8 cellular contexts compared by ENCODE assay signal in the genomic region with DNA sequence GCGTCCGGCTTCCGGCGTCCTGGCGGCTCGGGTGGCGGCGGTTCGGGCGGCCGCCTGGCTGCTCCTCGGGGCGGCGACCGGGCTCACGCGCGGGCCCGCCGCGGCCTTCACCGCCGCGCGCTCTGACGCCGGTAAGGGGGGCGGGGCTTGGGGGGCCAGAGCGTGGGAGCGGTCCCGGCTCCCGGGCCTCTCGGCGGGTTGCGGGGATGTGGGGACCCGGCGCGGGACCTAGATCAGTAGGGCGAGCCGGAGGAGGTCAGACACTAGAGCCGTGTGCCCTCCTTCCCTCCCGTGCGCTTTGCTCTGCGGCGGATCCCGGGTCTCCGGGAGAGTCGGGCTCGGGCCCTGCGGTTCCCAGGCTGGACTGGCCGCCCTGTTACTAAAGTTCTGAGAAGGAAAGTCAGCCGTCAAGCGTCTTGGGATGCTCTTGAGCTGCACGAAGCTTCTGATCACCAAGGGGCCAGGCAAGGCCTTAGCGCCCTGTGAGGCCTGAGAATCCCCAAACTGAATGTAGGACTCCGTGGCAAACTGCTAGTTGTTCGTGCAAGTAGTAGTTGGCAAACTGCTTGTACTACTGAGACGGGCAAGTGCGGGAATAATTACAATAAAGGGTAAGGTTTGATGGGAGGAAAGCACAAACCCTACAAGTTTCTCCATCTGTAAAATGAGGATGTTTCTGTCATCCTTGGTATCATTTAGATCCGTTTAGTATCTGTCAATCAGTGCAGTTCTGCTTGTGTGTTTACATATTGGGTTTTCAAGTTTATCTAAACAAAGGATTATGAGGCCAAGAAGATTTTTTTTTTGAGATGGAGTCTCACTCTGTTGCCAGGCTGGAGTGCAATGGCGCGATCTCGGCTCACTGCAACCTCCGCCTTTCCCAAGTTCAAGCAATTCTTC. TPM values are rescaled to one million over a fixed set of nuclear protein-coding genes. Genes with fewer than 3 reads are reported as not detected.
DNase-seq lines count a peak whose midpoint lies in the region; ATAC-seq, FAIRE-seq and TF ChIP-seq lines count a peak whose summit lies in the region.

No MANE protein-coding gene starts in this region.

- no peak; a peak in 1 of 3 replicates for TF ChIP-seq POLR2A in H1 (IDR thresholded peaks at IDR 0.05; ENCODE audit: control extremely low read depth in 1 of 2, low read depth in 2 of 2, low read length in 2 of 2)

- H3K27ac ChIP-seq in GM23248 (peak overlapping the region; percentile 93), H1 (ENCODE audit: low read depth, low read length) (no peak overlapping the region)

- WGBS in GM23248 (ENCODE audit: low coverage in 1 of 2, low lambda C conversion rate in 2 of 2, missing lambda C conversion rate in 2 of 2), 2 experiments: 2 to 5% methylated on average over 42 to 61 of the region's 64 CpGs
- WGBS in H1 (ENCODE audit: extremely low coverage in 1 of 2, insufficient coverage in 1 of 2, insufficient read length in 1 of 2, insufficient replicate concordance in 2 of 2, low coverage in 1 of 2, low lambda C conversion rate in 2 of 2, missing lambda C conversion rate in 1 of 2), 2 experiments: 26% methylated on average over 23 of the region's 64 CpGs; no CpG with 5 or more reads in 1 of the 2 experiments

- no peak overlapping the region for H2BK20ac ChIP-seq in H1 (ENCODE audit: low read length)

- H3K9me2 ChIP-seq in GM23248 (ENCODE audit: insufficient read depth): no peaks in the 10 kb centered on the region

- peaks cover 21% of the 10 kb centered on the region; the same call in 1 of the 2 replicates for H3F3A ChIP-seq in GM23248 (ENCODE audit: insufficient read depth)

- no peak overlapping the region for H2BK120ac ChIP-seq in H1 (replicated peaks; ENCODE audit: low read depth, low read length)

- H3K36me3 ChIP-seq in GM23248 (ENCODE audit: low read depth): no peaks in the 10 kb centered on the region
- no peaks in the 10 kb centered on the region for H3K36me3 ChIP-seq in H1 (ENCODE audit: control insufficient read depth in 2 of 4, insufficient read depth in 4 of 4, low read length in 3 of 4)

- POLR2A ChIA-PET in H1 (lab: Charles Lee; ENCODE audit: partially characterized antibody): interaction anchor here (0.9 to 1.7 kb wide), 4 partner anchors 14 to 43 kb away, joined by 3 to 4 read pairs (median 4); a partner anchor contains a TSS

- no peak overlapping the region for H2BK12ac ChIP-seq in H1 (ENCODE audit: low read depth, low read length)

- H3K23ac ChIP-seq in H1 (ENCODE audit: insufficient read length): no peak overlapping the region

- DNase-seq in GDM1 (lab: John Stamatoyannopoulos, UW) (peak; percentile 16), GM23248 (peak; percentile 88), M059J (ENCODE audit: low read depth) (peak; percentile 68), H1 (ENCODE audit: low read depth in 1 of 2, low spot score in 2 of 2) (no peak)
- peak; percentile 75 for DNase-seq in activated CD4-positive, alpha-beta T cell treated with anti-CD3 and anti-CD28 coated beads for 48 hours
- peak; percentile 55 to 64 for DNase-seq in stimulated activated CD8-positive, alpha-beta memory T cell treated with anti-CD3 and anti-CD28 coated beads, Interleukin-2, amount 100 ng/mL, for 48 hours (ENCODE audit: low read depth in 2 of 2)

- H3K56ac ChIP-seq in H1 (replicated peaks; ENCODE audit: insufficient read length, low read depth, low read length): no peak overlapping the region

- H3K4me1 ChIP-seq in GM23248 (ENCODE audit: insufficient read depth) (peaks cover 13% of the 10 kb centered on the region), H1 (replicated peaks in 1 of 4; ENCODE audit: control insufficient read depth in 3 of 4, insufficient read depth in 4 of 4, low read length in 3 of 4) (peaks cover 0 to 6% (median 3%) of the 10 kb centered on the region in 4 experiments; a peak in 4 of 7 replicates), mononuclear cell (ENCODE audit: insufficient read depth, low read length) (peaks cover 25% of the 10 kb centered on the region)

- H2BK15ac ChIP-seq in H1 (ENCODE audit: low read length): no peak overlapping the region

- peaks cover 46% of the 10 kb centered on the region for H3K79me2 ChIP-seq in GM23248 (ENCODE audit: insufficient read depth)
- H3K79me2 ChIP-seq in H1 (ENCODE audit: control insufficient read depth in 1 of 2, insufficient read depth in 2 of 2, low read length in 2 of 2): no peaks in the 10 kb centered on the region

- no peak overlapping the region for H2AK5ac ChIP-seq in H1 (ENCODE audit: low read depth, low read length)

- no peak overlapping the region for H3K14ac ChIP-seq in H1 (ENCODE audit: insufficient read length)

- no peak; a peak in 1 of 4 replicates for TF ChIP-seq RAD21 in H1 (IDR thresholded peaks at IDR 0.05 in 1 of 2, conservative IDR thresholded peaks at IDR 0.05 in 1 of 2; ENCODE audit: low read depth in 2 of 2, low read length in 2 of 2)

- peaks cover 7% of the 10 kb centered on the region for H3K23me2 ChIP-seq in H1 (ENCODE audit: low read depth, low read length)

- peak overlapping the region; percentile 94 for H2AFZ ChIP-seq in GM23248
- peak overlapping the region; percentile 56; the same call in 1 of the 2 replicates for H2AFZ ChIP-seq in H1 (ENCODE audit: low read length)

- peak overlapping the region; percentile 95 for H3K9ac ChIP-seq in GM23248
- H3K9ac ChIP-seq in H1 (replicated peaks in 1 of 4; ENCODE audit: extremely low read depth in 1 of 4, low read depth in 3 of 4, low read length in 3 of 4): peak overlapping the region; percentile 38 to 75 (median 52)

- no peaks in the 10 kb centered on the region for H3K79me1 ChIP-seq in H1 (ENCODE audit: low read depth, low read length)

- no peak for FAIRE-seq in H1 (lab: Jason Lieb, UNC)

- peak overlapping the region; percentile 57; the same call in 1 of the 2 replicates for H4K8ac ChIP-seq in H1 (ENCODE audit: extremely low read depth, insufficient read depth, low read length)

- H3K4me3 ChIP-seq in GM23248 (peak overlapping the region; percentile 94), H1 (ENCODE audit: extremely low read depth in 1 of 4, insufficient read depth in 2 of 4, low read depth in 3 of 4, low read length in 4 of 4) (peak overlapping the region; percentile 65 to 88 (median 79)), mononuclear cell (ENCODE audit: low read length) (peak overlapping the region; percentile 69)

- H3K4me2 ChIP-seq in GM23248 (ENCODE audit: unreplicated experiment): peak overlapping the region; percentile 99
- H3K4me2 ChIP-seq in H1 (ENCODE audit: insufficient read depth in 1 of 2, low read depth in 2 of 2, low read length in 2 of 2): peak overlapping the region; percentile 64 to 75

- peak overlapping the region; percentile 78; the same call in 1 of the 2 replicates for H3K18ac ChIP-seq in H1 (ENCODE audit: extremely low read depth, low read length)

- no peak for ATAC-seq in GM18861 (IDR thresholded peaks at IDR 0.05; ENCODE audit: unreplicated experiment)

- H3K27me3 ChIP-seq in GM23248 (replicated peaks; ENCODE audit: insufficient read depth) (no peaks in the 10 kb centered on the region), H1 (replicated peaks in 1 of 4; ENCODE audit: control insufficient read depth in 3 of 4, extremely low read depth in 1 of 4, insufficient read depth in 3 of 4, low read length in 3 of 4) (no peaks in the 10 kb centered on the region; a peak in 2 of 7 replicates), mononuclear cell (ENCODE audit: insufficient read depth, low read length) (no peaks in the 10 kb centered on the region)

- no peak for TF ChIP-seq EP300 in H1 (IDR thresholded peaks at IDR 0.05; ENCODE audit: borderline replicate concordance in 1 of 2, low read depth in 2 of 2, low read length in 2 of 2)

- in situ Hi-C loops in GM23248 (cut with MboI): no loop called here

- H3K9me3 ChIP-seq in GM23248 (ENCODE audit: low read depth): no peaks in the 10 kb centered on the region
- no peaks in the 10 kb centered on the region for H3K9me3 ChIP-seq in H1 (ENCODE audit: insufficient read depth in 2 of 2, low read depth in 1 of 2, low read length in 1 of 2)
- no peaks in the 10 kb centered on the region for H3K9me3 ChIP-seq in mononuclear cell (ENCODE audit: low read depth, low read length)

- TF ChIP-seq CTCF in H1 (IDR thresholded peaks at IDR 0.05; ENCODE audit: control extremely low read depth in 1 of 3, insufficient read depth in 1 of 3, low read depth in 1 of 3, low read length in 3 of 3): no peak

- H2BK5ac ChIP-seq in H1 (ENCODE audit: low read depth, low read length): no peak overlapping the region

- no peak overlapping the region for H3K4ac ChIP-seq in H1 (replicated peaks; ENCODE audit: insufficient read length, low read depth, low read length)

- no peak overlapping the region for H4K91ac ChIP-seq in H1 (replicated peaks; ENCODE audit: insufficient read length, low read length)

- CTCF ChIA-PET in H1 (lab: Charles Lee; ENCODE audit: partially characterized antibody): interaction anchor here (0.6 to 2.1 kb wide), 5 partner anchors 28 to 123 kb away, joined by 3 to 7 read pairs (median 3); no protein-coding TSS in a partner anchor

- peak overlapping the region; percentile 6 for H4K5ac ChIP-seq in H1 (ENCODE audit: insufficient read length, low read depth, low read length)

- H4K20me1 ChIP-seq in GM23248 (ENCODE audit: insufficient read depth) (no peaks in the 10 kb centered on the region), H1 (replicated peaks in 1 of 2; ENCODE audit: control insufficient read depth in 1 of 2, insufficient read depth in 2 of 2, low read length in 2 of 2) (no peaks in the 10 kb centered on the region)

RNA-seq across cellular contexts. Expression of a gene that starts 0.6 kb away (rescaled TPM):
- total RNA-seq in GM23248 (2014; rRNA removed; shearing (Covaris generic)): 27.6 and 37.3 TPM in 2 replicates
- polyA plus RNA-seq in GM23248 (2016; fragmentation: Nextera tagmentation; extraction: Ambion mirVana) (36.0 and 37.3 TPM in 2 replicates), H1 (2011; rRNA removed) (5.0 and 7.0 TPM in 2 replicates)
- total RNA-seq in M059J (2014; rRNA removed; shearing (Covaris generic)): 57.4 and 77.0 TPM in 2 replicates
- total RNA-seq in H1 (2021; fragmentation: NEBNext Ultra II Directional; extraction: Animal tissue kit (Norgen Biotek cat#: 25700)): 14.7 and 14.9 TPM in 2 replicates
- 9.3 TPM for polyA plus RNA-seq in H1 (2011; cell fraction: cytosol; rRNA removed)
- polyA plus RNA-seq in H1 (2011; cell fraction: nucleus; rRNA removed): 4.3 TPM
- polyA plus RNA-seq in H1 (2012, experiment 1 of 2): 8.6 to 10.9 TPM (median 9.9 TPM) in 4 replicates
- polyA plus RNA-seq in H1 (2012, experiment 2 of 2): 7.3 TPM
- polyA plus RNA-seq in H1 (2013, experiment 1 of 2): 15.0 TPM
- 14.7 TPM for polyA plus RNA-seq in H1 (2013, experiment 2 of 2)
- polyA minus RNA-seq in H1 (2011; rRNA and poly(A)+ RNA removed): 9.8 and 10.0 TPM in 2 replicates
- polyA minus RNA-seq in H1 (2011; cell fraction: cytosol; rRNA and poly(A)+ RNA removed): 6.2 TPM
- polyA minus RNA-seq in H1 (2011; cell fraction: nucleus; rRNA and poly(A)+ RNA removed): 6.9 TPM
- total RNA-seq in mononuclear cell: 14.2 TPM

RNA-seq across cellular contexts. Expression of a gene that starts 0.7 kb away (rescaled TPM):
- total RNA-seq in GM23248 (2014; rRNA removed; shearing (Covaris generic)): 5.4 and 5.6 TPM in 2 replicates
- polyA plus RNA-seq in GM23248 (2016; fragmentation: Nextera tagmentation; extraction: Ambion mirVana) (4.5 and 5.7 TPM in 2 replicates), H1 (2011; rRNA removed) (0.52 and 0.95 TPM in 2 replicates)
- 9.0 and 11.2 TPM in 2 replicates for total RNA-seq in M059J (2014; rRNA removed; shearing (Covaris generic))
- total RNA-seq in H1 (2021; fragmentation: NEBNext Ultra II Directional; extraction: Animal tissue kit (Norgen Biotek cat#: 25700)): 1.3 and 1.6 TPM in 2 replicates
- 1.4 TPM for polyA plus RNA-seq in H1 (2011; cell fraction: cytosol; rRNA removed)
- polyA plus RNA-seq in H1 (2011; cell fraction: nucleus; rRNA removed): 0.83 TPM
- polyA plus RNA-seq in H1 (2012, experiment 1 of 2): 1.3 to 1.6 TPM (median 1.4 TPM) in 4 replicates
- 0.47 TPM for polyA plus RNA-seq in H1 (2012, experiment 2 of 2)
- polyA plus RNA-seq in H1 (2013, experiment 1 of 2): 2.1 TPM
- polyA plus RNA-seq in H1 (2013, experiment 2 of 2): 1.8 TPM
- 0.34 and 0.38 TPM in 2 replicates for polyA minus RNA-seq in H1 (2011; rRNA and poly(A)+ RNA removed)
- polyA minus RNA-seq in H1 (2011; cell fraction: cytosol; rRNA and poly(A)+ RNA removed): 1.3 TPM
- polyA minus RNA-seq in H1 (2011; cell fraction: nucleus; rRNA and poly(A)+ RNA removed): 1.2 TPM
- total RNA-seq in mononuclear cell: 0.73 TPM

RNA-seq across cellular contexts. Expression of a gene that starts 26.9 kb away (rescaled TPM):
- total RNA-seq in GM23248 (2014; rRNA removed; shearing (Covaris generic)): 22.6 and 24.4 TPM in 2 replicates
- 29.4 and 30.5 TPM in 2 replicates for polyA plus RNA-seq in GM23248 (2016; fragmentation: Nextera tagmentation; extraction: Ambion mirVana)
- 35.2 and 57.4 TPM in 2 replicates for total RNA-seq in M059J (2014; rRNA removed; shearing (Covaris generic))
- 60.5 and 62.8 TPM in 2 replicates for total RNA-seq in H1 (2021; fragmentation: NEBNext Ultra II Directional; extraction: Animal tissue kit (Norgen Biotek cat#: 25700))
- polyA plus RNA-seq in H1 (2011; rRNA removed): 8.5 and 13.1 TPM in 2 replicates
- polyA plus RNA-seq in H1 (2011; cell fraction: cytosol; rRNA removed): 16.2 TPM
- 9.3 TPM for polyA plus RNA-seq in H1 (2011; cell fraction: nucleus; rRNA removed)
- 41.1 to 57.7 TPM (median 43.2 TPM) in 4 replicates for polyA plus RNA-seq in H1 (2012, experiment 1 of 2)
- 8.8 TPM for polyA plus RNA-seq in H1 (2012, experiment 2 of 2)
- polyA plus RNA-seq in H1 (2013, experiment 1 of 2): 25.1 TPM
- polyA plus RNA-seq in H1 (2013, experiment 2 of 2): 24.6 TPM
- polyA minus RNA-seq in H1 (2011; rRNA and poly(A)+ RNA removed): 61.8 and 103 TPM in 2 replicates
- 34.8 TPM for polyA minus RNA-seq in H1 (2011; cell fraction: cytosol; rRNA and poly(A)+ RNA removed)
- polyA minus RNA-seq in H1 (2011; cell fraction: nucleus; rRNA and poly(A)+ RNA removed): 39.8 TPM
- total RNA-seq in mononuclear cell: 37.9 TPM

Comparison
In these comparisons a context has a peak if more than half of its experiments do, and no peak if none do; other contexts are left out.
1. DNase-seq: peak in GDM1 (single experiment), GM23248 (single experiment), M059J (single experiment), activated CD4-positive, alpha-beta T cell treated with anti-CD3 and anti-CD28 coated beads for 48 hours (single experiment) and stimulated activated CD8-positive, alpha-beta memory T cell treated with anti-CD3 and anti-CD28 coated beads, Interleukin-2, amount 100 ng/mL, for 48 hours (2 of 2); none in H1 (0 of 2).
2. Peak in every context shown above with its lines, with median percentiles within 50 percentile points of each other: H3K4me3 ChIP-seq.